ENCODE assay signal across 9 cellular contexts in genomic region chr4:4480685-4481393, GRCh38.
DNase-seq lines count a peak whose midpoint lies in the region; TF ChIP-seq lines count a peak whose summit lies in the region.
"Had no signal": no experiment of that assay in that cellular context is flagged by ENCODE, and none has a peak within 500 bp of the region (broad histone marks: within the 10 kb centered on the region; RNA-seq: fewer than 3 reads in every experiment).

No MANE protein-coding gene starts in this region.

- DNase-seq in cardiac muscle cell (ENCODE audit: low read depth in 1 of 2, low spot score in 1 of 2) = peak in 1 of 2 donors; percentile 13
- DNase-seq in right atrium auricular region (ENCODE audit: low spot score) = no peak
- DNase-seq in amygdala (lab: John Stamatoyannopoulos, UW) = peak in 53 of 56 donors; percentile 14 to 87 (median 71)
- peak; percentile 22 for DNase-seq in iPS-NIHi11 (ENCODE audit: low spot score)
- no peak for DNase-seq in NCI-H1105 (lab: John Stamatoyannopoulos, UW)
- DNase-seq in HPDE6-E6E7 (ENCODE audit: extremely low spot score) = no peak
- DNase-seq in NCI-H1105 treated with DMSO at 0.1 percent for 48 hours (lab: John Stamatoyannopoulos, UW) = no peak
- DNase-seq in HuH-7 (ENCODE audit: low spot score) = no peak
- DNase-seq: testis had no signal

- H3K4me3 ChIP-seq in cardiac muscle cell = no peak overlapping the region
- H3K4me3 ChIP-seq in right atrium auricular region = no peak overlapping the region
- H3K4me3 ChIP-seq: testis had no signal

- H3K36me3 ChIP-seq in cardiac muscle cell (no peaks in the 10 kb centered on the region), right atrium auricular region (no peaks in the 10 kb centered on the region)

- TF ChIP-seq CTCF in cardiac muscle cell (IDR thresholded peaks at IDR 0.05; ENCODE audit: low read depth, low read length) (peak; percentile 57), right atrium auricular region (IDR thresholded peaks at IDR 0.05) (peak in 1 of 2 donors; percentile 56)

- H3K9me3 ChIP-seq in cardiac muscle cell (ENCODE audit: low read depth) (no peaks in the 10 kb centered on the region), right atrium auricular region (no peaks in the 10 kb centered on the region)
- H3K9me3 ChIP-seq: testis had no signal

- H3K4me1 ChIP-seq in cardiac muscle cell (ENCODE audit: low read depth) (no peaks in the 10 kb centered on the region), right atrium auricular region (no peaks in the 10 kb centered on the region)

- H3K27me3 ChIP-seq in cardiac muscle cell = no peaks in the 10 kb centered on the region
- H3K27me3 ChIP-seq in right atrium auricular region = no peaks in the 10 kb centered on the region
- H3K27me3 ChIP-seq: testis had no signal

- peak overlapping the region; percentile 38 for H3K27ac ChIP-seq in cardiac muscle cell
- H3K27ac ChIP-seq in right atrium auricular region = no peak overlapping the region
- H3K27ac ChIP-seq: testis had no signal

Comparison
In these comparisons a context has a peak if more than half of its experiments do, and no peak if none do; other contexts are left out.
1. DNase-seq: peak in amygdala (53 of 56) and iPS-NIHi11 (single experiment); none in right atrium auricular region (single experiment), NCI-H1105 (single experiment), HPDE6-E6E7 (single experiment), NCI-H1105 treated with DMSO at 0.1 percent for 48 hours (single experiment) and HuH-7 (single experiment).